ENCODE assay signal across 1 cellular context in the genomic region with DNA sequence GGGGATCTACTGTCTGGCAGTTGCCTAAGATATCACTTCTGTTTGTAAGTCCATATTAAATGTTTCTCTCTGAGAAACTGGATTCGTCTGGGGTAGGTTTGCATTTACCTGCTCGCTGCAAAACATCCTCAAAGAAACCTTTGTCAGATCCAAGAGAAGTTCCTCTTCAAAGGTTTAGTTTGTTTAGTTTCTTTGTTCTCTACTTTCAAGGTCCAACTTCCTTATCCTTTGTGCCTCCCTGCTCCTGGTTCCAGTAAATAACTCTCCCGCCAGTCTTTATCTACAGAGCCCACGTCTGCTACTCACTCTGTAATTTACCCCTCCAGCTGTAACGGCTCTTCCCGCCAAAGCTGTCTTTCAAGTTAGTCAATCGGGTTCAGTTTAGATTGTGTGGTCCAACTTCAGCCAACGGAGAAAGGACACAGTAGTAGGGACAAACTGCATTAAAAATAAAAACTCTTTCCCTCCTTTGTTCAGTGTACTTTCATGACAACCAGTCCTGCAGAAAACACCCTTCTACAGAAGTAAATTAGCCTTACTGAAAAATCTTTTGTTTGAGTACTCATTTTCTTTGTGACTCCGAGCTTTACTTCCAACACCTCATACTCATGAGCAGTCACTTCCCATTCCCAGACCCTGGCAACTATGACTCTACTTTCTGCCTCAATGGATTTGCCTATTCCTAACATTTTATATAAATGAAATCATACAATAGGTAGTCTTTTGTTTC.
TF ChIP-seq lines count a peak whose summit lies in the region.

No MANE protein-coding gene starts in this region.

TF ChIP-seq in GM23338, 12 proteins besides CTCF, POLR2A, EP300 and RAD21 (continued from another document):
- TF ChIP-seq, protein P1, sequence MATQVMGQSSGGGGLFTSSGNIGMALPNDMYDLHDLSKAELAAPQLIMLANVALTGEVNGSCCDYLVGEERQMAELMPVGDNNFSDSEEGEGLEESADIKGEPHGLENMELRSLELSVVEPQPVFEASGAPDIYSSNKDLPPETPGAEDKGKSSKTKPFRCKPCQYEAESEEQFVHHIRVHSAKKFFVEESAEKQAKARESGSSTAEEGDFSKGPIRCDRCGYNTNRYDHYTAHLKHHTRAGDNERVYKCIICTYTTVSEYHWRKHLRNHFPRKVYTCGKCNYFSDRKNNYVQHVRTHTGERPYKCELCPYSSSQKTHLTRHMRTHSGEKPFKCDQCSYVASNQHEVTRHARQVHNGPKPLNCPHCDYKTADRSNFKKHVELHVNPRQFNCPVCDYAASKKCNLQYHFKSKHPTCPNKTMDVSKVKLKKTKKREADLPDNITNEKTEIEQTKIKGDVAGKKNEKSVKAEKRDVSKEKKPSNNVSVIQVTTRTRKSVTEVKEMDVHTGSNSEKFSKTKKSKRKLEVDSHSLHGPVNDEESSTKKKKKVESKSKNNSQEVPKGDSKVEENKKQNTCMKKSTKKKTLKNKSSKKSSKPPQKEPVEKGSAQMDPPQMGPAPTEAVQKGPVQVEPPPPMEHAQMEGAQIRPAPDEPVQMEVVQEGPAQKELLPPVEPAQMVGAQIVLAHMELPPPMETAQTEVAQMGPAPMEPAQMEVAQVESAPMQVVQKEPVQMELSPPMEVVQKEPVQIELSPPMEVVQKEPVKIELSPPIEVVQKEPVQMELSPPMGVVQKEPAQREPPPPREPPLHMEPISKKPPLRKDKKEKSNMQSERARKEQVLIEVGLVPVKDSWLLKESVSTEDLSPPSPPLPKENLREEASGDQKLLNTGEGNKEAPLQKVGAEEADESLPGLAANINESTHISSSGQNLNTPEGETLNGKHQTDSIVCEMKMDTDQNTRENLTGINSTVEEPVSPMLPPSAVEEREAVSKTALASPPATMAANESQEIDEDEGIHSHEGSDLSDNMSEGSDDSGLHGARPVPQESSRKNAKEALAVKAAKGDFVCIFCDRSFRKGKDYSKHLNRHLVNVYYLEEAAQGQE (IDR thresholded peaks at IDR 0.05; ENCODE audit: unreplicated experiment): no peak
- TF ChIP-seq POLR2AphosphoS5 (IDR thresholded peaks at IDR 0.05; ENCODE audit: low read depth) (no peak), ZNF331 (CRISPR knock-in tag; IDR thresholded peaks at IDR 0.05; ENCODE audit: low read depth) (no peak), EZH2phosphoT487 (IDR thresholded peaks at IDR 0.05; ENCODE audit: unreplicated experiment) (no peak), EZH2 (IDR thresholded peaks at IDR 0.05; ENCODE audit: low read depth, unreplicated experiment) (no peak), NANOG (IDR thresholded peaks at IDR 0.05; ENCODE audit: borderline replicate concordance) (no peak), CREB1 (CRISPR knock-in tag; IDR thresholded peaks at IDR 0.05; ENCODE audit: low read depth) (no peak), ZNF114 (CRISPR knock-in tag; IDR thresholded peaks at IDR 0.05) (no peak), STAT1 (IDR thresholded peaks at IDR 0.05; ENCODE audit: unreplicated experiment) (no peak), JUNB (IDR thresholded peaks at IDR 0.05; ENCODE audit: unreplicated experiment) (no peak)
- TF ChIP-seq, protein P2, sequence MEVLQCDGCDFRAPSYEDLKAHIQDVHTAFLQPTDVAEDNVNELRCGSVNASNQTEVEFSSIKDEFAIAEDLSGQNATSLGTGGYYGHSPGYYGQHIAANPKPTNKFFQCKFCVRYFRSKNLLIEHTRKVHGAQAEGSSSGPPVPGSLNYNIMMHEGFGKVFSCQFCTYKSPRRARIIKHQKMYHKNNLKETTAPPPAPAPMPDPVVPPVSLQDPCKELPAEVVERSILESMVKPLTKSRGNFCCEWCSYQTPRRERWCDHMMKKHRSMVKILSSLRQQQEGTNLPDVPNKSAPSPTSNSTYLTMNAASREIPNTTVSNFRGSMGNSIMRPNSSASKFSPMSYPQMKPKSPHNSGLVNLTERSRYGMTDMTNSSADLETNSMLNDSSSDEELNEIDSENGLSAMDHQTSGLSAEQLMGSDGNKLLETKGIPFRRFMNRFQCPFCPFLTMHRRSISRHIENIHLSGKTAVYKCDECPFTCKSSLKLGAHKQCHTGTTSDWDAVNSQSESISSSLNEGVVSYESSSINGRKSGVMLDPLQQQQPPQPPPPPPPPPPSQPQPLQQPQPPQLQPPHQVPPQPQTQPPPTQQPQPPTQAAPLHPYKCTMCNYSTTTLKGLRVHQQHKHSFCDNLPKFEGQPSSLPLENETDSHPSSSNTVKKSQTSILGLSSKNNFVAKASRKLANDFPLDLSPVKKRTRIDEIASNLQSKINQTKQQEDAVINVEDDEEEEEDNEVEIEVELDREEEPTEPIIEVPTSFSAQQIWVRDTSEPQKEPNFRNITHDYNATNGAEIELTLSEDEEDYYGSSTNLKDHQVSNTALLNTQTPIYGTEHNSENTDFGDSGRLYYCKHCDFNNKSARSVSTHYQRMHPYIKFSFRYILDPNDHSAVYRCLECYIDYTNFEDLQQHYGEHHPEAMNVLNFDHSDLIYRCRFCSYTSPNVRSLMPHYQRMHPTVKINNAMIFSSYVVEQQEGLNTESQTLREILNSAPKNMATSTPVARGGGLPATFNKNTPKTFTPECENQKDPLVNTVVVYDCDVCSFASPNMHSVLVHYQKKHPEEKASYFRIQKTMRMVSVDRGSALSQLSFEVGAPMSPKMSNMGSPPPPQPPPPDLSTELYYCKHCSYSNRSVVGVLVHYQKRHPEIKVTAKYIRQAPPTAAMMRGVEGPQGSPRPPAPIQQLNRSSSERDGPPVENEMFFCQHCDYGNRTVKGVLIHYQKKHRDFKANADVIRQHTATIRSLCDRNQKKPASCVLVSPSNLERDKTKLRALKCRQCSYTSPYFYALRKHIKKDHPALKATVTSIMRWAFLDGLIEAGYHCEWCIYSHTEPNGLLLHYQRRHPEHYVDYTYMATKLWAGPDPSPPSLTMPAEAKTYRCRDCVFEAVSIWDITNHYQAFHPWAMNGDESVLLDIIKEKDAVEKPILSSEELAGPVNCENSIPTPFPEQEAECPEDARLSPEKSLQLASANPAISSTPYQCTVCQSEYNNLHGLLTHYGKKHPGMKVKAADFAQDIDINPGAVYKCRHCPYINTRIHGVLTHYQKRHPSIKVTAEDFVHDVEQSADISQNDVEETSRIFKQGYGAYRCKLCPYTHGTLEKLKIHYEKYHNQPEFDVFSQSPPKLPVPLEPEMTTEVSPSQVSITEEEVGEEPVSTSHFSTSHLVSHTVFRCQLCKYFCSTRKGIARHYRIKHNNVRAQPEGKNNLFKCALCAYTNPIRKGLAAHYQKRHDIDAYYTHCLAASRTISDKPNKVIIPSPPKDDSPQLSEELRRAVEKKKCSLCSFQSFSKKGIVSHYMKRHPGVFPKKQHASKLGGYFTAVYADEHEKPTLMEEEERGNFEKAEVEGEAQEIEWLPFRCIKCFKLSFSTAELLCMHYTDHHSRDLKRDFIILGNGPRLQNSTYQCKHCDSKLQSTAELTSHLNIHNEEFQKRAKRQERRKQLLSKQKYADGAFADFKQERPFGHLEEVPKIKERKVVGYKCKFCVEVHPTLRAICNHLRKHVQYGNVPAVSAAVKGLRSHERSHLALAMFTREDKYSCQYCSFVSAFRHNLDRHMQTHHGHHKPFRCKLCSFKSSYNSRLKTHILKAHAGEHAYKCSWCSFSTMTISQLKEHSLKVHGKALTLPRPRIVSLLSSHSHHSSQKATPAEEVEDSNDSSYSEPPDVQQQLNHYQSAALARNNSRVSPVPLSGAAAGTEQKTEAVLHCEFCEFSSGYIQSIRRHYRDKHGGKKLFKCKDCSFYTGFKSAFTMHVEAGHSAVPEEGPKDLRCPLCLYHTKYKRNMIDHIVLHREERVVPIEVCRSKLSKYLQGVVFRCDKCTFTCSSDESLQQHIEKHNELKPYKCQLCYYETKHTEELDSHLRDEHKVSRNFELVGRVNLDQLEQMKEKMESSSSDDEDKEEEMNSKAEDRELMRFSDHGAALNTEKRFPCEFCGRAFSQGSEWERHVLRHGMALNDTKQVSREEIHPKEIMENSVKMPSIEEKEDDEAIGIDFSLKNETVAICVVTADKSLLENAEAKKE (CRISPR knock-in tag; IDR thresholded peaks at IDR 0.05): no peak
